ENCODE assay signal across 25 cellular contexts in the genomic region with DNA sequence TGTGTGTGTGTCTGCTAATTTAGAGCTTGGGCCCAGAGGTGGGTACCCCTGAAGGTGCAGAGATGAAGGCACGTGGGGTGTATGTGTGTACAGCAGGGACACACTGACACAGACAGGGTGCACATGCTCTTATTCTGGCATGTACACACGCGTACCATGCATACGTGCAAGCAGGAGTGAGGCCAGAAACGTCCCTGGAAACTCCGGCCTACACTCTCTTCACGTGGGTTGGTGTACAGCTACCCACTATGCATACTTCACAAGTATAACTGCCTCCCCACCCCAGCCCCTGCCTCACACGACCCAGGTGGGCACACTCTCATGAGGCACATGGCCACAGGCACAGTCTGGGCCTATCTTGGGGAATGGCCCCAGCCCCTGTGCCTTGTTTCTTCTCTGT. TPM values are rescaled to one million over a fixed set of nuclear protein-coding genes. Genes with fewer than 3 reads are reported as not detected.
DNase-seq lines count a peak whose midpoint lies in the region; ATAC-seq, FAIRE-seq and TF ChIP-seq lines count a peak whose summit lies in the region.
"Had no signal": no experiment of that assay in that cellular context is flagged by ENCODE, and none has a peak within 500 bp of the region (broad histone marks: within the 10 kb centered on the region; RNA-seq: fewer than 3 reads in every experiment).

No MANE protein-coding gene starts in this region.

- H2AK5ac ChIP-seq in H1 (ENCODE audit: low read depth, low read length), result no peak overlapping the region

- WGBS in H1 (ENCODE audit: extremely low coverage in 1 of 2, insufficient coverage in 1 of 2, insufficient read length in 1 of 2, insufficient replicate concordance in 2 of 2, low coverage in 1 of 2, low lambda C conversion rate in 2 of 2, missing lambda C conversion rate in 1 of 2), 2 experiments, result 96% methylated on average over 8 of the region's 8 CpGs; no CpG with 5 or more reads in 1 of the 2 experiments

- H3K9me3 ChIP-seq in H1 (ENCODE audit: insufficient read depth in 2 of 2, low read depth in 1 of 2, low read length in 1 of 2), result no peaks in the 10 kb centered on the region
- H3K9me3 ChIP-seq in muscle layer of duodenum (ENCODE audit: control insufficient read depth in 1 of 2, low read length in 2 of 2), result no peaks in the 10 kb centered on the region
- H3K9me3 ChIP-seq in stomach smooth muscle (ENCODE audit: control insufficient read depth in 2 of 2, low read length in 2 of 2), result no peaks in the 10 kb centered on the region
- H3K9me3 ChIP-seq: BE2C, mucosa of descending colon, pancreas, spleen had no signal

- no peak overlapping the region for H3K23ac ChIP-seq in H1 (ENCODE audit: insufficient read length)

- peaks cover 2% of the 10 kb centered on the region for H3K27me3 Mint-ChIP-seq in activated CD4-positive, alpha-beta T cell treated with anti-CD3 and anti-CD28 coated beads, Interleukin-2, amount 10 ng/mL, durations not matched to agents 24 days and 14 days
- H3K27me3 Mint-ChIP-seq in activated CD4-positive, alpha-beta T cell treated with anti-CD3 and anti-CD28 coated beads for 36 hours, result no peaks in the 10 kb centered on the region
- H3K27me3 Mint-ChIP-seq in activated naive CD8-positive, alpha-beta T cell treated with anti-CD3 and anti-CD28 coated beads for 36 hours, result no peaks in the 10 kb centered on the region
- H3K27me3 Mint-ChIP-seq in activated T-cell treated with anti-CD3 and anti-CD28 coated beads, Interleukin-2, amount 50 U/mL, for 72 hours (ENCODE audit: low read depth), result peaks cover 3% of the 10 kb centered on the region

- no peaks in the 10 kb centered on the region for H4K20me1 ChIP-seq in H1 (replicated peaks in 1 of 2; ENCODE audit: control insufficient read depth in 1 of 2, insufficient read depth in 2 of 2, low read length in 2 of 2)

- H2BK20ac ChIP-seq in H1 (ENCODE audit: low read length), result peak overlapping the region; percentile 41; the same call in 1 of the 2 replicates

- intact Hi-C loops in activated CD4-positive, alpha-beta T cell treated with anti-CD3 and anti-CD28 coated beads, Interleukin-2, amount 10 ng/mL, durations not matched to agents 24 days and 14 days (cut with micrococcal nuclease), result no loop called here
- intact Hi-C loops in activated CD4-positive, alpha-beta T cell treated with anti-CD3 and anti-CD28 coated beads for 36 hours (cut with DNase I, micrococcal nuclease), result no loop called here

- H3K4me3 Mint-ChIP-seq in activated CD4-positive, alpha-beta T cell treated with anti-CD3 and anti-CD28 coated beads, Interleukin-2, amount 10 ng/mL, durations not matched to agents 24 days and 14 days, result no peak overlapping the region
- H3K4me3 Mint-ChIP-seq in activated CD4-positive, alpha-beta T cell treated with anti-CD3 and anti-CD28 coated beads for 36 hours, result no peak overlapping the region
- no peak overlapping the region for H3K4me3 Mint-ChIP-seq in activated naive CD8-positive, alpha-beta T cell treated with anti-CD3 and anti-CD28 coated beads for 36 hours
- H3K4me3 Mint-ChIP-seq in activated T-cell treated with anti-CD3 and anti-CD28 coated beads, Interleukin-2, amount 50 U/mL, for 72 hours, result no peak overlapping the region
- H3K4me3 Mint-ChIP-seq: activated T-helper 17 cell treated with anti-CD3 and anti-CD28 coated beads, Interleukin-2, amount 50 U/mL, for 72 hours; effector memory CD8-positive, alpha-beta T cell; T-helper 1 cell treated with Interleukin-12 subunit alpha and Interleukin-12 subunit beta and Interleukin-4 antibody, amounts not matched to agents 30 μg/mL and 1 μg/mL, for 36 hours; WTC11 had no signal

- no peak overlapping the region for H3K4ac ChIP-seq in H1 (replicated peaks; ENCODE audit: insufficient read length, low read depth, low read length)

- no peak overlapping the region for H2BK12ac ChIP-seq in H1 (ENCODE audit: low read depth, low read length)

- no peak overlapping the region for H4K5ac ChIP-seq in H1 (ENCODE audit: insufficient read length, low read depth, low read length)

- POLR2A ChIA-PET in activated CD4-positive, alpha-beta T cell treated with anti-CD3 and anti-CD28 coated beads for 36 hours (lab: Charles Lee), result no interaction called here
- POLR2A ChIA-PET in H1 (lab: Charles Lee; ENCODE audit: partially characterized antibody), result no interaction called here

- H3K36me3 ChIP-seq in H1 (ENCODE audit: control insufficient read depth in 2 of 4, insufficient read depth in 4 of 4, low read length in 3 of 4) (no peaks in the 10 kb centered on the region), muscle layer of duodenum (ENCODE audit: control insufficient read depth in 1 of 2, insufficient read depth in 2 of 2, low read length in 2 of 2) (no peaks in the 10 kb centered on the region), stomach smooth muscle (ENCODE audit: control insufficient read depth in 2 of 2, insufficient read depth in 2 of 2, low read length in 2 of 2) (no peaks in the 10 kb centered on the region)
- H3K36me3 ChIP-seq: BE2C, pancreas, spleen had no signal

- H3K9ac ChIP-seq in H1 (replicated peaks in 1 of 4; ENCODE audit: extremely low read depth in 1 of 4, low read depth in 3 of 4, low read length in 3 of 4), result no peak overlapping the region
- peak overlapping the region in 1 of 2 donors; percentile 29 for H3K9ac ChIP-seq in stomach smooth muscle (ENCODE audit: low read length in 2 of 2)

- H3K4me3 ChIP-seq in H1 (ENCODE audit: extremely low read depth in 1 of 4, insufficient read depth in 2 of 4, low read depth in 3 of 4, low read length in 4 of 4) (no peak overlapping the region), muscle layer of duodenum (ENCODE audit: low read depth in 1 of 2, low read length in 2 of 2) (peak overlapping the region in 1 of 2 donors; percentile 9), stomach smooth muscle (ENCODE audit: low read length in 2 of 2) (peak overlapping the region in 1 of 2 donors; percentile 54)
- H3K4me3 ChIP-seq: mucosa of descending colon, pancreas, spleen had no signal

- H2BK15ac ChIP-seq in H1 (ENCODE audit: low read length), result no peak overlapping the region; the same call in 1 of the 2 replicates

- H3K14ac ChIP-seq in H1 (ENCODE audit: insufficient read length), result no peak overlapping the region

- ATAC-seq in activated CD4-positive, alpha-beta T cell treated with anti-CD3 and anti-CD28 coated beads for 36 hours, result no peak
- no peak for ATAC-seq in GM18502 (IDR thresholded peaks at IDR 0.05; ENCODE audit: poor library complexity, unreplicated experiment)
- no peak for ATAC-seq in activated T-cell treated with anti-CD3 and anti-CD28 coated beads, Interleukin-2, amount 50 U/mL, for 72 hours (replicated peaks in 1 of 2)
- ATAC-seq: activated T-helper 17 cell treated with anti-CD3 and anti-CD28 coated beads, Interleukin-2, amount 50 U/mL, for 72 hours; effector memory CD8-positive, alpha-beta T cell; HCT116; mucosa of descending colon; pancreas; WTC11 had no signal

- H3K27me3 ChIP-seq in H1 (replicated peaks in 1 of 4; ENCODE audit: control insufficient read depth in 3 of 4, extremely low read depth in 1 of 4, insufficient read depth in 3 of 4, low read length in 3 of 4) (no peaks in the 10 kb centered on the region; a peak in 2 of 7 replicates), muscle layer of duodenum (ENCODE audit: low read depth, low read length) (no peaks in the 10 kb centered on the region), stomach smooth muscle (ENCODE audit: control insufficient read depth in 1 of 2, insufficient read depth in 2 of 2, low read length in 2 of 2) (no peaks in the 10 kb centered on the region)
- H3K27me3 ChIP-seq: BE2C, pancreas had no signal

- H3K36me3 Mint-ChIP-seq in activated CD4-positive, alpha-beta T cell treated with anti-CD3 and anti-CD28 coated beads, Interleukin-2, amount 10 ng/mL, durations not matched to agents 24 days and 14 days (ENCODE audit: low read depth), result peaks cover 2% of the 10 kb centered on the region
- H3K36me3 Mint-ChIP-seq in activated CD4-positive, alpha-beta T cell treated with anti-CD3 and anti-CD28 coated beads for 36 hours (ENCODE audit: low read depth), result no peaks in the 10 kb centered on the region
- no peaks in the 10 kb centered on the region for H3K36me3 Mint-ChIP-seq in activated naive CD8-positive, alpha-beta T cell treated with anti-CD3 and anti-CD28 coated beads for 36 hours
- no peaks in the 10 kb centered on the region for H3K36me3 Mint-ChIP-seq in activated T-cell treated with anti-CD3 and anti-CD28 coated beads, Interleukin-2, amount 50 U/mL, for 72 hours (ENCODE audit: insufficient read depth in 2 of 2)
- H3K36me3 Mint-ChIP-seq: WTC11 had no signal

- no peak for TF ChIP-seq RAD21 in H1 (IDR thresholded peaks at IDR 0.05 in 1 of 2, conservative IDR thresholded peaks at IDR 0.05 in 1 of 2; ENCODE audit: low read depth in 2 of 2, low read length in 2 of 2)

- H3K4me1 Mint-ChIP-seq in activated CD4-positive, alpha-beta T cell treated with anti-CD3 and anti-CD28 coated beads, Interleukin-2, amount 10 ng/mL, durations not matched to agents 24 days and 14 days, result peaks cover 18% of the 10 kb centered on the region
- H3K4me1 Mint-ChIP-seq in activated CD4-positive, alpha-beta T cell treated with anti-CD3 and anti-CD28 coated beads for 36 hours, result peaks cover 17% of the 10 kb centered on the region
- peaks cover 14% of the 10 kb centered on the region for H3K4me1 Mint-ChIP-seq in activated naive CD8-positive, alpha-beta T cell treated with anti-CD3 and anti-CD28 coated beads for 36 hours
- H3K4me1 Mint-ChIP-seq in activated T-cell treated with anti-CD3 and anti-CD28 coated beads, Interleukin-2, amount 50 U/mL, for 72 hours (ENCODE audit: low read depth), result peaks cover 19% of the 10 kb centered on the region

- H2BK120ac ChIP-seq in H1 (replicated peaks; ENCODE audit: low read depth, low read length), result no peak overlapping the region

- H2BK5ac ChIP-seq in H1 (ENCODE audit: low read depth, low read length), result peak overlapping the region; percentile 46

- H3K4me1 ChIP-seq in H1 (replicated peaks in 1 of 4; ENCODE audit: control insufficient read depth in 3 of 4, insufficient read depth in 4 of 4, low read length in 3 of 4) (peaks cover 3 to 14% (median 8%) of the 10 kb centered on the region in 4 experiments), muscle layer of duodenum (ENCODE audit: control insufficient read depth in 1 of 2, insufficient read depth in 2 of 2, low read length in 2 of 2) (peaks cover 15 to 69% of the 10 kb centered on the region in 2 donors), stomach smooth muscle (ENCODE audit: control insufficient read depth, insufficient read depth, low read length) (peaks cover 74% of the 10 kb centered on the region)

- no peak overlapping the region for H3K56ac ChIP-seq in H1 (replicated peaks; ENCODE audit: insufficient read length, low read depth, low read length)

- no peak for TF ChIP-seq EP300 in H1 (IDR thresholded peaks at IDR 0.05; ENCODE audit: borderline replicate concordance in 1 of 2, low read depth in 2 of 2, low read length in 2 of 2)

- TF ChIP-seq POLR2A in H1 (IDR thresholded peaks at IDR 0.05; ENCODE audit: control extremely low read depth in 1 of 2, low read depth in 2 of 2, low read length in 2 of 2), result no peak

- no peak overlapping the region for H3K18ac ChIP-seq in H1 (ENCODE audit: extremely low read depth, low read length)

- peaks cover under 1% of the 10 kb centered on the region; the same call in 1 of the 2 replicates for H3K23me2 ChIP-seq in H1 (ENCODE audit: low read depth, low read length)

- no peak overlapping the region for H4K91ac ChIP-seq in H1 (replicated peaks; ENCODE audit: insufficient read length, low read length)

- H3K9me3 Mint-ChIP-seq in activated CD4-positive, alpha-beta T cell treated with anti-CD3 and anti-CD28 coated beads, Interleukin-2, amount 10 ng/mL, durations not matched to agents 24 days and 14 days, result no peaks in the 10 kb centered on the region
- H3K9me3 Mint-ChIP-seq in activated CD4-positive, alpha-beta T cell treated with anti-CD3 and anti-CD28 coated beads for 36 hours (ENCODE audit: low read depth), result no peaks in the 10 kb centered on the region
- no peaks in the 10 kb centered on the region for H3K9me3 Mint-ChIP-seq in activated naive CD8-positive, alpha-beta T cell treated with anti-CD3 and anti-CD28 coated beads for 36 hours
- H3K9me3 Mint-ChIP-seq in activated T-cell treated with anti-CD3 and anti-CD28 coated beads, Interleukin-2, amount 50 U/mL, for 72 hours, result no peaks in the 10 kb centered on the region
- H3K9me3 Mint-ChIP-seq: activated T-helper 17 cell treated with anti-CD3 and anti-CD28 coated beads, Interleukin-2, amount 50 U/mL, for 72 hours; effector memory CD8-positive, alpha-beta T cell; T-helper 1 cell treated with Interleukin-12 subunit alpha and Interleukin-12 subunit beta and Interleukin-4 antibody, amounts not matched to agents 30 μg/mL and 1 μg/mL, for 36 hours; WTC11 had no signal

- DNase-seq in activated CD4-positive, alpha-beta T cell treated with anti-CD3 and anti-CD28 coated beads, Interleukin-2, amount 10 ng/mL, durations not matched to agents 24 days and 14 days, result no peak
- DNase-seq in activated CD4-positive, alpha-beta T cell treated with anti-CD3 and anti-CD28 coated beads for 36 hours, result no peak
- DNase-seq in H1 (ENCODE audit: low read depth in 1 of 2, low spot score in 2 of 2), result no peak
- DNase-seq in activated naive CD8-positive, alpha-beta T cell treated with anti-CD3 and anti-CD28 coated beads for 36 hours, result no peak
- DNase-seq in activated T-cell treated with anti-CD3 and anti-CD28 coated beads, Interleukin-2, amount 50 U/mL, for 72 hours, result no peak
- DNase-seq: BE2C; central memory CD4-positive, alpha-beta T cell; DMS 273 treated with DMSO at 0.1 percent for 48 hours; effector memory CD8-positive, alpha-beta T cell; Karpas-422; NCI-H1105; OCI-M1; stimulated activated CD8-positive, alpha-beta memory T cell treated with anti-CD3 and anti-CD28 coated beads, Interleukin-4, amount 100 ng/mL, for 48 hours had no signal

- no peak overlapping the region for H4K8ac ChIP-seq in H1 (ENCODE audit: extremely low read depth, insufficient read depth, low read length)

- no peaks in the 10 kb centered on the region for H3K79me2 ChIP-seq in H1 (ENCODE audit: control insufficient read depth in 1 of 2, insufficient read depth in 2 of 2, low read length in 2 of 2)

- no peak for FAIRE-seq in H1 (lab: Jason Lieb, UNC)
- FAIRE-seq: G401.6, pancreas had no signal

- no peaks in the 10 kb centered on the region for H3K79me1 ChIP-seq in H1 (ENCODE audit: low read depth, low read length)

- peak overlapping the region; percentile 43 for H3K27ac Mint-ChIP-seq in activated CD4-positive, alpha-beta T cell treated with anti-CD3 and anti-CD28 coated beads, Interleukin-2, amount 10 ng/mL, durations not matched to agents 24 days and 14 days
- no peak overlapping the region for H3K27ac Mint-ChIP-seq in activated CD4-positive, alpha-beta T cell treated with anti-CD3 and anti-CD28 coated beads for 36 hours
- H3K27ac Mint-ChIP-seq in activated naive CD8-positive, alpha-beta T cell treated with anti-CD3 and anti-CD28 coated beads for 36 hours, result no peak overlapping the region
- H3K27ac Mint-ChIP-seq in activated T-cell treated with anti-CD3 and anti-CD28 coated beads, Interleukin-2, amount 50 U/mL, for 72 hours, result no peak overlapping the region
- H3K27ac Mint-ChIP-seq: activated T-helper 17 cell treated with anti-CD3 and anti-CD28 coated beads, Interleukin-2, amount 50 U/mL, for 72 hours; effector memory CD8-positive, alpha-beta T cell; T-helper 1 cell treated with Interleukin-12 subunit alpha and Interleukin-12 subunit beta and Interleukin-4 antibody, amounts not matched to agents 30 μg/mL and 1 μg/mL, for 36 hours; WTC11 had no signal

- no peak overlapping the region for H3K4me2 ChIP-seq in H1 (ENCODE audit: insufficient read depth in 1 of 2, low read depth in 2 of 2, low read length in 2 of 2)

- CTCF ChIA-PET in activated CD4-positive, alpha-beta T cell treated with anti-CD3 and anti-CD28 coated beads for 36 hours (lab: Charles Lee), result interaction anchor here (0.8 to 7.2 kb wide), 9 partner anchors 8 to 166 kb away, joined by 3 to 56 read pairs (median 3); no protein-coding TSS in a partner anchor
- CTCF ChIA-PET in H1 (lab: Charles Lee; ENCODE audit: partially characterized antibody), result interaction anchor here (0.6 to 13.6 kb wide), 12 partner anchors 7 to 116 kb away, joined by 3 to 178 read pairs (median 4); no protein-coding TSS in a partner anchor

- H3K27ac ChIP-seq in H1 (ENCODE audit: low read depth, low read length) (no peak overlapping the region), muscle layer of duodenum (ENCODE audit: low read length) (peak overlapping the region; percentile 72), stomach smooth muscle (ENCODE audit: low read length) (peak overlapping the region; percentile 82)
- H3K27ac ChIP-seq: 22Rv1, pancreas, spleen had no signal

- H2AFZ ChIP-seq in H1 (ENCODE audit: low read length), result no peak overlapping the region

- TF ChIP-seq CTCF in H1 (IDR thresholded peaks at IDR 0.05; ENCODE audit: control extremely low read depth in 1 of 3, insufficient read depth in 1 of 3, low read depth in 1 of 3, low read length in 3 of 3), result no peak

RNA-seq across cellular contexts. Expression of gene JAM3, which starts 27.5 kb away (rescaled TPM):
- total RNA-seq in activated CD4-positive, alpha-beta T cell treated with anti-CD3 and anti-CD28 coated beads, Interleukin-2, amount 10 ng/mL, durations not matched to agents 24 days and 14 days, result 4.7 and 5.0 TPM in 2 replicates
- total RNA-seq in activated CD4-positive, alpha-beta T cell treated with anti-CD3 and anti-CD28 coated beads for 36 hours, result 10 to 100 TPM; 15.3 to 17.5 TPM
- 40.3 and 42.8 TPM in 2 replicates for total RNA-seq in H1 (2021; fragmentation: NEBNext Ultra II Directional; extraction: Animal tissue kit (Norgen Biotek cat#: 25700))
- 17.8 and 19.6 TPM in 2 replicates for polyA plus RNA-seq in H1 (2011; rRNA removed)
- polyA plus RNA-seq in H1 (2011; cell fraction: cytosol; rRNA removed), result 16.4 TPM
- 23.3 TPM for polyA plus RNA-seq in H1 (2011; cell fraction: nucleus; rRNA removed)
- 24.7 to 30.3 TPM (median 27.0 TPM) in 4 replicates for polyA plus RNA-seq in H1 (2012, experiment 1 of 2)
- polyA plus RNA-seq in H1 (2012, experiment 2 of 2), result 5.8 TPM
- 30.3 TPM for polyA plus RNA-seq in H1 (2013, experiment 1 of 2)
- 37.2 TPM for polyA plus RNA-seq in H1 (2013, experiment 2 of 2)
- 19.3 and 23.9 TPM in 2 replicates for polyA minus RNA-seq in H1 (2011; rRNA and poly(A)+ RNA removed)
- polyA minus RNA-seq in H1 (2011; cell fraction: cytosol; rRNA and poly(A)+ RNA removed), result 16.4 TPM
- 15.7 TPM for polyA minus RNA-seq in H1 (2011; cell fraction: nucleus; rRNA and poly(A)+ RNA removed)
- total RNA-seq in activated naive CD8-positive, alpha-beta T cell treated with anti-CD3 and anti-CD28 coated beads for 36 hours, result 10 to 100 TPM; 18.3 to 21.2 TPM
- total RNA-seq in activated T-cell treated with anti-CD3 and anti-CD28 coated beads, Interleukin-2, amount 50 U/mL, for 72 hours, result 1 to 10 TPM; 7.8 to 8.5 TPM
